ENCODE assay signal across 28 cellular contexts in genomic region chrX:109922183-109922582, GRCh38.
"Had no signal": no experiment of that assay in that cellular context is flagged by ENCODE, and none has a peak within 500 bp of the region (broad histone marks: within the 10 kb centered on the region; RNA-seq: fewer than 3 reads in every experiment).

No MANE protein-coding gene starts in this region.

- H3K4me3 Mint-ChIP-seq: dendritic cell treated with granulocyte-macrophage colony-stimulating factor and Interleukin-4, amounts not matched to agents 40 ng/mL and 50 ng/mL, for 4 days; effector memory CD8-positive, alpha-beta T cell; endodermal cell had no signal

- H3K27ac Mint-ChIP-seq: dendritic cell treated with granulocyte-macrophage colony-stimulating factor and Interleukin-4, amounts not matched to agents 40 ng/mL and 50 ng/mL, for 4 days; effector memory CD8-positive, alpha-beta T cell; endodermal cell had no signal

- H3K27me3 Mint-ChIP-seq: dendritic cell treated with granulocyte-macrophage colony-stimulating factor and Interleukin-4, amounts not matched to agents 40 ng/mL and 50 ng/mL, for 4 days; effector memory CD8-positive, alpha-beta T cell had no signal

- H3K27ac ChIP-seq: colonic mucosa, coronary artery, dorsolateral prefrontal cortex, epithelial cell of prostate, esophagus muscularis mucosa, esophagus squamous epithelium, foreskin keratinocyte, gastrocnemius medialis, gastroesophageal sphincter, heart left ventricle, heart right ventricle had no signal

- ATAC-seq: effector memory CD8-positive, alpha-beta T cell; esophagus mucosa; foreskin keratinocyte; gastrocnemius medialis; gastroesophageal sphincter; heart left ventricle; heart right ventricle had no signal

- H3K9me3 ChIP-seq: colonic mucosa, esophagus muscularis mucosa, esophagus squamous epithelium, gastrocnemius medialis, gastroesophageal sphincter, heart left ventricle, heart right ventricle had no signal

- H3K4me1 ChIP-seq: colonic mucosa, esophagus muscularis mucosa, esophagus squamous epithelium, foreskin keratinocyte, gastroesophageal sphincter had no signal

- H3K36me3 ChIP-seq: colonic mucosa, esophagus muscularis mucosa, esophagus squamous epithelium, gastrocnemius medialis, gastroesophageal sphincter, heart left ventricle, heart right ventricle had no signal

- FAIRE-seq: colon, endometrium, endothelial cell of umbilical vein, frontal cortex had no signal

- H3K9me3 Mint-ChIP-seq: dendritic cell treated with granulocyte-macrophage colony-stimulating factor and Interleukin-4, amounts not matched to agents 40 ng/mL and 50 ng/mL, for 4 days; effector memory CD8-positive, alpha-beta T cell had no signal

- H3K4me3 ChIP-seq: colonic mucosa, coronary artery, dorsolateral prefrontal cortex, esophagus muscularis mucosa, esophagus squamous epithelium, gastrocnemius medialis, gastroesophageal sphincter, heart left ventricle, heart right ventricle had no signal

- H3K27me3 ChIP-seq: colonic mucosa, esophagus muscularis mucosa, esophagus squamous epithelium, foreskin keratinocyte, gastrocnemius medialis, gastroesophageal sphincter had no signal

- DNase-seq: colonic mucosa; cortex of kidney; dermis blood vessel endothelial cell; dorsolateral prefrontal cortex; effector CD4-positive, alpha-beta T cell; effector CD8-positive, alpha-beta T cell; effector memory CD4-positive, alpha-beta T cell; effector memory CD8-positive, alpha-beta T cell; endodermal cell; esophagus squamous epithelium; foreskin fibroblast; foreskin keratinocyte; foreskin melanocyte; gastrocnemius medialis; glutamatergic neuron; head of caudate nucleus; heart left ventricle; heart right ventricle had no signal
